8 cellular contexts compared by ENCODE assay signal in genomic region chr6:135182993-135183531, GRCh38. TPM values are rescaled to one million over a fixed set of nuclear protein-coding genes. Genes with fewer than 3 reads are reported as not detected.
DNase-seq lines count a peak whose midpoint lies in the region; ATAC-seq and TF ChIP-seq lines count a peak whose summit lies in the region.

No MANE protein-coding gene starts in this region.

- H3K4me3 ChIP-seq in brain microvascular endothelial cell (ENCODE audit: low read depth, low read length): peak overlapping the region; percentile 61
- H3K4me3 ChIP-seq in lower lobe of right lung: peak overlapping the region; percentile 63

- no peaks in the 10 kb centered on the region for H3K27me3 ChIP-seq in brain microvascular endothelial cell (replicated peaks)
- peaks cover 51% of the 10 kb centered on the region for H3K27me3 ChIP-seq in lower lobe of right lung (ENCODE audit: low read depth)

- H3K9me3 ChIP-seq in lower lobe of right lung: no peaks in the 10 kb centered on the region

- H3K27ac ChIP-seq in brain microvascular endothelial cell (no peak overlapping the region), lower lobe of right lung (peak overlapping the region; percentile 18)

- TF ChIP-seq CTCF in brain microvascular endothelial cell (IDR thresholded peaks at IDR 0.05; ENCODE audit: low read depth, low read length, missing control alignments) (no peak), lower lobe of right lung (IDR thresholded peaks at IDR 0.05) (no peak)

- H3K4me1 ChIP-seq in lower lobe of right lung: peaks cover 34% of the 10 kb centered on the region

- ATAC-seq in GM21515 (IDR thresholded peaks at IDR 0.05; ENCODE audit: unreplicated experiment) (peak; percentile 38), lower lobe of right lung (peak; percentile 71 to 77)

- DNase-seq in DMS79 (lab: John Stamatoyannopoulos, UW) (peak; percentile 51), HuH-7.5 (ENCODE audit: low spot score) (peak; percentile 32), T-helper 22 cell (ENCODE audit: low read depth) (peak; percentile 46), brain microvascular endothelial cell (no peak), lower lobe of right lung (peak; percentile 70), NCI-H446 (lab: John Stamatoyannopoulos, UW) (no peak)
- DNase-seq in stimulated activated CD8-positive, alpha-beta memory T cell treated with anti-CD3 and anti-CD28 coated beads, Interleukin-4, amount 100 ng/mL, for 24 hours (ENCODE audit: low read depth): peak; percentile 65

- no peaks in the 10 kb centered on the region for H3K36me3 ChIP-seq in brain microvascular endothelial cell (replicated peaks)
- H3K36me3 ChIP-seq in lower lobe of right lung: no peaks in the 10 kb centered on the region

- intact Hi-C loops in lower lobe of right lung (cut with DNase I): no loop called here

- in situ Hi-C loops in brain microvascular endothelial cell (cut with HindIII; ENCODE audit: low pct_ligation_motif_present, low sequenced_read_pairs): no loop called here

RNA-seq across cellular contexts. Expression of gene MYB, which starts 2.0 kb away (rescaled TPM):
- total RNA-seq in lower lobe of right lung: 6.1 TPM

Comparison
In these comparisons a context has a peak if more than half of its experiments do, and no peak if none do; other contexts are left out.
1. DNase-seq: peak in DMS79 (single experiment), HuH-7.5 (single experiment), T-helper 22 cell (single experiment), lower lobe of right lung (single experiment) and stimulated activated CD8-positive, alpha-beta memory T cell treated with anti-CD3 and anti-CD28 coated beads, Interleukin-4, amount 100 ng/mL, for 24 hours (single experiment); none in brain microvascular endothelial cell (single experiment) and NCI-H446 (0 of 2).